16 cellular contexts compared by ENCODE assay signal in genomic region chr2:134247679-134248078, GRCh38. TPM values are rescaled to one million over a fixed set of nuclear protein-coding genes. Genes with fewer than 3 reads are reported as not detected.
DNase-seq lines count a peak whose midpoint lies in the region; ATAC-seq and TF ChIP-seq lines count a peak whose summit lies in the region.
"Had no signal": no experiment of that assay in that cellular context is flagged by ENCODE, and none has a peak within 500 bp of the region (broad histone marks: within the 10 kb centered on the region; RNA-seq: fewer than 3 reads in every experiment).

No MANE protein-coding gene starts in this region.

- no peak for TF ChIP-seq CTCF in foreskin fibroblast (IDR thresholded peaks at IDR 0.05; ENCODE audit: low read depth, low read length)

- DNase-seq in T-helper 17 cell (no peak), foreskin fibroblast (no peak), NOMO-1 (lab: John Stamatoyannopoulos, UW; ENCODE audit: unreplicated experiment in 2 of 2) (no peak), epidermal melanocyte (ENCODE audit: insufficient read length, low spot score) (no peak), NCI-H1105 (lab: John Stamatoyannopoulos, UW) (no peak)
- DNase-seq: activated CD8-positive, alpha-beta T cell treated with anti-CD3 and anti-CD28 coated beads for 36 hours; C1 segment of cervical spinal cord; foreskin melanocyte; left colon; occipital lobe; stimulated activated naive CD8-positive, alpha-beta T cell treated with anti-CD3 and anti-CD28 coated beads, Interleukin-15, Interleukin-2, amounts not matched to agents 100 U/mL and 50 U/mL, for 24 hours had no signal

- no peaks in the 10 kb centered on the region for H3K9me3 ChIP-seq in T-helper 17 cell (ENCODE audit: control insufficient read depth, low read length, poor library complexity, severe bottlenecking)

- H3K4me3 ChIP-seq in foreskin fibroblast (ENCODE audit: low read depth in 1 of 2, low read length in 2 of 2): no peak overlapping the region

- H3K36me3 Mint-ChIP-seq in T-helper 17 cell (ENCODE audit: low read depth): no peaks in the 10 kb centered on the region

- ATAC-seq in GM18502 (IDR thresholded peaks at IDR 0.05; ENCODE audit: poor library complexity, unreplicated experiment): peak; percentile 44
- ATAC-seq in GM21381 (IDR thresholded peaks at IDR 0.05; ENCODE audit: unreplicated experiment): peak; percentile 49
- peak; percentile 39 for ATAC-seq in HG03045 (IDR thresholded peaks at IDR 0.05; ENCODE audit: unreplicated experiment)
- ATAC-seq in T-helper 17 cell: no peak
- ATAC-seq: activated CD8-positive, alpha-beta T cell treated with anti-CD3 and anti-CD28 coated beads for 36 hours; left colon; stimulated activated naive CD8-positive, alpha-beta T cell treated with anti-CD3 and anti-CD28 coated beads, Interleukin-15, Interleukin-2, amounts not matched to agents 100 U/mL and 50 U/mL, for 24 hours had no signal

- no peak overlapping the region for H3K4me3 Mint-ChIP-seq in T-helper 17 cell
- H3K4me3 Mint-ChIP-seq: activated CD8-positive, alpha-beta T cell treated with anti-CD3 and anti-CD28 coated beads for 36 hours; dendritic cell treated with granulocyte-macrophage colony-stimulating factor and Interleukin-4, amounts not matched to agents 40 ng/mL and 50 ng/mL, for 4 days had no signal

- H3K27me3 Mint-ChIP-seq in T-helper 17 cell: no peaks in the 10 kb centered on the region
- H3K27me3 Mint-ChIP-seq: activated CD8-positive, alpha-beta T cell treated with anti-CD3 and anti-CD28 coated beads for 36 hours; activated naive CD4-positive, alpha-beta T cell treated with anti-CD3 and anti-CD28 coated beads, Interleukin-2, amount 50 U/mL, for 24 hours; dendritic cell treated with granulocyte-macrophage colony-stimulating factor and Interleukin-4, amounts not matched to agents 40 ng/mL and 50 ng/mL, for 4 days had no signal

- H3K27ac Mint-ChIP-seq in T-helper 17 cell: peak overlapping the region; percentile 90
- H3K27ac Mint-ChIP-seq: activated CD8-positive, alpha-beta T cell treated with anti-CD3 and anti-CD28 coated beads for 36 hours had no signal

- peaks cover 80% of the 10 kb centered on the region for H3K4me1 Mint-ChIP-seq in T-helper 17 cell

RNA-seq across cellular contexts. Expression of gene MGAT5, which starts 6.2 kb away (rescaled TPM):
- 100 to 1,000 TPM; 120 to 127 TPM for total RNA-seq in T-helper 17 cell
